Comparison of ENCODE assay signal across 20 cellular contexts in the genomic region with DNA sequence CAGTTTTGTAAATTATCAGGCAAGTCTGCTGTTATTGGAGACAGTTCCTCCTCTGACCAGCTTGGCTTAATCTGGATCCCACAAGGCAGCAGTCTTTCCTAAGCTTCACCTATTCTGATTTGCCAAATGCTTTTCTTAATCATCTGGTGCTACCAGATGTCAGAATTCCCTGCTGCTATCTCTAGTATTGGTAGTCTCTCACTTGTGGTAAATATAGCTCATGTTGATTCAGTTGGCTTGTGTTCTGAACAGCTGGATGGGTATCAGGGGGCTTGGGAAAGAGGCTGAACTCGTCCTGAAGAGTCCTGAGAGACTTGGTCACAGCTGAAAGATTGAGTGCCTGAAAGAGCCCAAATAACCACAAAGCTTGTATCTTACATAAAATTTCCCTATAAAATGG.
DNase-seq lines count a peak whose midpoint lies in the region; ATAC-seq, FAIRE-seq and TF ChIP-seq lines count a peak whose summit lies in the region.
"Had no signal": no experiment of that assay in that cellular context is flagged by ENCODE, and none has a peak within 500 bp of the region (broad histone marks: within the 10 kb centered on the region; RNA-seq: fewer than 3 reads in every experiment).

No MANE protein-coding gene starts in this region.

- no peaks in the 10 kb centered on the region for H3K36me3 Mint-ChIP-seq in glutamatergic neuron (ENCODE audit: unreplicated experiment)
- H3K36me3 Mint-ChIP-seq in activated T-cell treated with anti-CD3 and anti-CD28 coated beads, Interleukin-2, amount 50 U/mL, for 24 hours (ENCODE audit: low read depth) = no peaks in the 10 kb centered on the region
- H3K36me3 Mint-ChIP-seq: CD8-positive, alpha-beta T cell had no signal

- peaks cover 45% of the 10 kb centered on the region for H3K4me1 Mint-ChIP-seq in glutamatergic neuron (ENCODE audit: low read depth, unreplicated experiment)
- no peaks in the 10 kb centered on the region for H3K4me1 Mint-ChIP-seq in activated T-cell treated with anti-CD3 and anti-CD28 coated beads, Interleukin-2, amount 50 U/mL, for 24 hours (ENCODE audit: low read depth)

- FAIRE-seq in GM12892 (lab: Jason Lieb, UNC) = no peak
- FAIRE-seq: endothelial cell of umbilical vein had no signal

- H3K27ac Mint-ChIP-seq in glutamatergic neuron (ENCODE audit: unreplicated experiment) = peak overlapping the region; percentile 88
- H3K27ac Mint-ChIP-seq in activated T-cell treated with anti-CD3 and anti-CD28 coated beads, Interleukin-2, amount 50 U/mL, for 24 hours = no peak overlapping the region
- H3K27ac Mint-ChIP-seq: CD8-positive, alpha-beta T cell; stimulated activated naive CD8-positive, alpha-beta T cell treated with anti-CD3 and anti-CD28 coated beads, Interleukin-15, Interleukin-2, amounts not matched to agents 100 ng/mL and 50 ng/mL, for 24 hours had no signal

- peak; percentile 37 for DNase-seq in DMS79 (lab: John Stamatoyannopoulos, UW)
- peak; percentile 41 to 74 for DNase-seq in NCI-H524 (lab: John Stamatoyannopoulos, UW)
- DNase-seq in glutamatergic neuron = no peak
- no peak for DNase-seq in sciatic nerve (ENCODE audit: low spot score)
- no peak for DNase-seq in AG08395 (ENCODE audit: low spot score)
- DNase-seq in GM12892 (ENCODE audit: insufficient read length) = no peak
- DNase-seq in stimulated activated CD4-positive, alpha-beta T cell treated with anti-CD3 and anti-CD28 coated beads, Interleukin-2, amount 100 ng/mL, for 24 hours = no peak
- DNase-seq in activated T-cell treated with anti-CD3 and anti-CD28 coated beads, Interleukin-2, amount 50 U/mL, for 24 hours = no peak
- DNase-seq: activated CD4-positive, alpha-beta T cell treated with anti-CD3 and anti-CD28 coated beads, Interleukin-2, amount 50 U/mL, for 1 hour; activated CD8-positive, alpha-beta memory T cell treated with anti-CD3 and anti-CD28 coated beads, Interleukin-2, amount 50 U/mL, for 48 hours; activated effector memory CD4-positive, alpha-beta T cell treated with anti-CD3 and anti-CD28 coated beads, Interleukin-2, amount 50 U/mL, for 16 hours; CD8-positive, alpha-beta T cell; GOT3; NCI-H1092 treated with DMSO at 0.1 percent for 48 hours; NCI-H2029 treated with DMSO at 0.1 percent for 48 hours; RPMI8226; stimulated activated CD4-positive, alpha-beta T cell treated with anti-CD3 and anti-CD28 coated beads, Interleukin-12 subunit alpha, Interleukin-12 subunit beta, amount 100 ng/mL, for 4 hours; T-helper 9 cell had no signal

- TF ChIP-seq CTCF in glutamatergic neuron (IDR thresholded peaks at IDR 0.05; ENCODE audit: partially characterized antibody, unreplicated experiment) = no peak

- H3K9me3 Mint-ChIP-seq in glutamatergic neuron (ENCODE audit: unreplicated experiment) = peaks cover 2% of the 10 kb centered on the region
- H3K9me3 Mint-ChIP-seq in activated T-cell treated with anti-CD3 and anti-CD28 coated beads, Interleukin-2, amount 50 U/mL, for 24 hours = no peaks in the 10 kb centered on the region
- H3K9me3 Mint-ChIP-seq: CD8-positive, alpha-beta T cell; stimulated activated naive CD8-positive, alpha-beta T cell treated with anti-CD3 and anti-CD28 coated beads, Interleukin-15, Interleukin-2, amounts not matched to agents 100 ng/mL and 50 ng/mL, for 24 hours had no signal

- peak; percentile 67 for ATAC-seq in sciatic nerve
- ATAC-seq: CD8-positive, alpha-beta T cell had no signal

- peak overlapping the region; percentile 51 for H3K4me3 Mint-ChIP-seq in glutamatergic neuron (ENCODE audit: unreplicated experiment)
- H3K4me3 Mint-ChIP-seq in activated T-cell treated with anti-CD3 and anti-CD28 coated beads, Interleukin-2, amount 50 U/mL, for 24 hours = no peak overlapping the region
- H3K4me3 Mint-ChIP-seq: CD8-positive, alpha-beta T cell; stimulated activated naive CD8-positive, alpha-beta T cell treated with anti-CD3 and anti-CD28 coated beads, Interleukin-15, Interleukin-2, amounts not matched to agents 100 ng/mL and 50 ng/mL, for 24 hours had no signal

- H3K27me3 Mint-ChIP-seq in glutamatergic neuron (ENCODE audit: unreplicated experiment) = peaks cover 2% of the 10 kb centered on the region
- no peaks in the 10 kb centered on the region for H3K27me3 Mint-ChIP-seq in activated T-cell treated with anti-CD3 and anti-CD28 coated beads, Interleukin-2, amount 50 U/mL, for 24 hours
- H3K27me3 Mint-ChIP-seq: stimulated activated naive CD8-positive, alpha-beta T cell treated with anti-CD3 and anti-CD28 coated beads, Interleukin-15, Interleukin-2, amounts not matched to agents 100 ng/mL and 50 ng/mL, for 24 hours had no signal

- no peak for TF ChIP-seq POLR2A in GM12892 (IDR thresholded peaks at IDR 0.05; ENCODE audit: low read depth, low read length)

- intact Hi-C loops in sciatic nerve (cut with DNase I) = no loop called here

Comparison
In these comparisons a context has a peak if more than half of its experiments do, and no peak if none do; other contexts are left out.
1. DNase-seq: peak in DMS79 (single experiment) and NCI-H524 (2 of 2); none in glutamatergic neuron (single experiment), sciatic nerve (single experiment), AG08395 (single experiment), GM12892 (single experiment), stimulated activated CD4-positive, alpha-beta T cell treated with anti-CD3 and anti-CD28 coated beads, Interleukin-2, amount 100 ng/mL, for 24 hours (0 of 2) and activated T-cell treated with anti-CD3 and anti-CD28 coated beads, Interleukin-2, amount 50 U/mL, for 24 hours (single experiment).